ENCODE assay signal across 1 cellular context in genomic region chr12:124854637-124855184, GRCh38.
TF ChIP-seq lines count a peak whose summit lies in the region.

No MANE protein-coding gene starts in this region.

TF ChIP-seq in HepG2, 621 proteins besides CTCF, POLR2A, EP300 and RAD21:
- no peak for TF ChIP-seq ZNF44 (CRISPR knock-in tag; IDR thresholded peaks at IDR 0.05)
- TF ChIP-seq ZNF263 (CRISPR knock-in tag; IDR thresholded peaks at IDR 0.05): peak; percentile 83
- 0 out of 2 replicates have a peak, but pooled peaks have one; percentile 22 for TF ChIP-seq ARID4A (CRISPR knock-in tag; IDR thresholded peaks at IDR 0.05; ENCODE audit: borderline replicate concordance)
- TF ChIP-seq MYC (CRISPR knock-in tag; IDR thresholded peaks at IDR 0.05; ENCODE audit: borderline replicate concordance): 0 out of 2 replicates have a peak, but pooled peaks have one; percentile 26
- 0 out of 2 replicates have a peak, but pooled peaks have one; percentile 64 for TF ChIP-seq FOXO4 (CRISPR knock-in tag; conservative IDR thresholded peaks at IDR 0.05)
TF ChIP-seq in HepG2: peak in this region for 4.
